ENCODE assay signal across 13 cellular contexts in the genomic region with DNA sequence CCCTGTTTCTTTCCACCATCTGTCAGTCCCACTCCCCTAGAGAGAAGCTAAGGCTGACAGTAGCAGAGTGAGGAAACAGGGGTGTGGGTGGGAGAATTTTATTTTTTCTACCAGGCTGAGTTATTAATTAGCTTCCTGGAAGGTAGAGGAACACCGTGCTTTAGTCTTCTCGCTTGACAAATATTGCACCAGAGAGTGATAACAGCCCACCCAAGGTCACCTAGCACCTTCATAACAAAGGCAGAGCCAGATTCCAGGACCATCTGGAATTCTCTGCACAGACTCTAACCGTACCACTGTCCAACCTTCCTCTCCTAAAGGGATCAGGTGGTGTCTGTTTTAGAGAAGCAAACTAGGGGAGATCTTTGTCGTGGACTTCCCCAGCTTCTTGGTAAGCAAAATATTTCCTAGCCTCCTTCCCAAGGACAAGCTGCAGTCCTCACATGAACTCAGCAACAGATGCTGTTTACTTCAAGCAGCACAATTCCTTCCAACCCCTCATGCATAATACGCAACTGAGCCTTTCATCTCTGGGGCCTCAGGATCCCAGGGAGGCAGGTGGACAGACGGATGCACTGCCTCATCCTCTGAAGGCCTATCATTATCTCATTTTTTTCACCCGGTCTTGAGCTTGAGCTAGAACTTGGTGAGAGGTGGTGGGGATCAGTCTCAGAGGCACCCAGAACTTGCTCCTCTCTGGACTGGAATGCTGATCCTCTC.
DNase-seq lines count a peak whose midpoint lies in the region; ATAC-seq lines count a peak whose summit lies in the region.
"Had no signal": no experiment of that assay in that cellular context is flagged by ENCODE, and none has a peak within 500 bp of the region (broad histone marks: within the 10 kb centered on the region; RNA-seq: fewer than 3 reads in every experiment).

No MANE protein-coding gene starts in this region.

- ATAC-seq in stimulated activated memory B cell treated with anti-CD40 and anti-IgM and Interleukin-4, amounts not matched to agents 10 μg/mL and 1 μg/mL and 100 μg/mL, for 72 hours = peak; percentile 46
- ATAC-seq in effector memory CD8-positive, alpha-beta T cell (replicated peaks) = no peak
- ATAC-seq: A549, GM23338 had no signal

- H3K4me3 Mint-ChIP-seq in stimulated activated memory B cell treated with anti-CD40 and anti-IgM and Interleukin-4, amounts not matched to agents 10 μg/mL and 1 μg/mL and 100 μg/mL, for 72 hours = no peak overlapping the region
- no peak overlapping the region for H3K4me3 Mint-ChIP-seq in effector memory CD8-positive, alpha-beta T cell
- H3K4me3 Mint-ChIP-seq: CD4-positive, alpha-beta memory T cell; GM23338 had no signal

- no peaks in the 10 kb centered on the region for H3K36me3 Mint-ChIP-seq in stimulated activated memory B cell treated with anti-CD40 and anti-IgM and Interleukin-4, amounts not matched to agents 10 μg/mL and 1 μg/mL and 100 μg/mL, for 72 hours
- H3K36me3 Mint-ChIP-seq in effector memory CD8-positive, alpha-beta T cell (ENCODE audit: insufficient read depth) = no peaks in the 10 kb centered on the region
- H3K36me3 Mint-ChIP-seq: CD4-positive, alpha-beta memory T cell had no signal

- H3K9me3 Mint-ChIP-seq in stimulated activated memory B cell treated with anti-CD40 and anti-IgM and Interleukin-4, amounts not matched to agents 10 μg/mL and 1 μg/mL and 100 μg/mL, for 72 hours = no peaks in the 10 kb centered on the region
- H3K9me3 Mint-ChIP-seq in effector memory CD8-positive, alpha-beta T cell = no peaks in the 10 kb centered on the region
- H3K9me3 Mint-ChIP-seq: GM23338 had no signal

- no peak overlapping the region for H3K27ac Mint-ChIP-seq in stimulated activated memory B cell treated with anti-CD40 and anti-IgM and Interleukin-4, amounts not matched to agents 10 μg/mL and 1 μg/mL and 100 μg/mL, for 72 hours
- H3K27ac Mint-ChIP-seq in effector memory CD8-positive, alpha-beta T cell = no peak overlapping the region
- H3K27ac Mint-ChIP-seq: CD4-positive, alpha-beta memory T cell; GM23338 had no signal

- DNase-seq in DMS 273 treated with DMSO at 0.1 percent for 48 hours (lab: John Stamatoyannopoulos, UW) = peak; percentile 92
- DNase-seq in NCI-H2171 treated with DMSO at 0.1 percent for 48 hours (lab: John Stamatoyannopoulos, UW) = peak; percentile 94
- DNase-seq in NCI-H82 (lab: John Stamatoyannopoulos, UW) = peak; percentile 98
- DNase-seq in effector memory CD8-positive, alpha-beta T cell = no peak
- DNase-seq in SHP77 treated with DMSO at 0.1 percent for 48 hours (lab: John Stamatoyannopoulos, UW) = no peak
- no peak for DNase-seq in NCI-H1417 (lab: John Stamatoyannopoulos, UW)
- DNase-seq in islet precursor cell = no peak
- DNase-seq: BE2C; CD4-positive, alpha-beta memory T cell; H7 had no signal

- no peaks in the 10 kb centered on the region for H3K4me1 Mint-ChIP-seq in stimulated activated memory B cell treated with anti-CD40 and anti-IgM and Interleukin-4, amounts not matched to agents 10 μg/mL and 1 μg/mL and 100 μg/mL, for 72 hours
- no peaks in the 10 kb centered on the region for H3K4me1 Mint-ChIP-seq in effector memory CD8-positive, alpha-beta T cell (ENCODE audit: low read depth in 2 of 2)
- H3K4me1 Mint-ChIP-seq: CD4-positive, alpha-beta memory T cell had no signal

- no peaks in the 10 kb centered on the region for H3K27me3 Mint-ChIP-seq in stimulated activated memory B cell treated with anti-CD40 and anti-IgM and Interleukin-4, amounts not matched to agents 10 μg/mL and 1 μg/mL and 100 μg/mL, for 72 hours
- no peaks in the 10 kb centered on the region for H3K27me3 Mint-ChIP-seq in effector memory CD8-positive, alpha-beta T cell
- H3K27me3 Mint-ChIP-seq: CD4-positive, alpha-beta memory T cell had no signal

Comparison
In these comparisons a context has a peak if more than half of its experiments do, and no peak if none do; other contexts are left out.
1. DNase-seq: peak in DMS 273 treated with DMSO at 0.1 percent for 48 hours (single experiment), NCI-H2171 treated with DMSO at 0.1 percent for 48 hours (single experiment) and NCI-H82 (single experiment); none in effector memory CD8-positive, alpha-beta T cell (0 of 3), SHP77 treated with DMSO at 0.1 percent for 48 hours (single experiment), NCI-H1417 (0 of 3) and islet precursor cell (single experiment).